ENCODE assay signal across 3 cellular contexts in the genomic region with DNA sequence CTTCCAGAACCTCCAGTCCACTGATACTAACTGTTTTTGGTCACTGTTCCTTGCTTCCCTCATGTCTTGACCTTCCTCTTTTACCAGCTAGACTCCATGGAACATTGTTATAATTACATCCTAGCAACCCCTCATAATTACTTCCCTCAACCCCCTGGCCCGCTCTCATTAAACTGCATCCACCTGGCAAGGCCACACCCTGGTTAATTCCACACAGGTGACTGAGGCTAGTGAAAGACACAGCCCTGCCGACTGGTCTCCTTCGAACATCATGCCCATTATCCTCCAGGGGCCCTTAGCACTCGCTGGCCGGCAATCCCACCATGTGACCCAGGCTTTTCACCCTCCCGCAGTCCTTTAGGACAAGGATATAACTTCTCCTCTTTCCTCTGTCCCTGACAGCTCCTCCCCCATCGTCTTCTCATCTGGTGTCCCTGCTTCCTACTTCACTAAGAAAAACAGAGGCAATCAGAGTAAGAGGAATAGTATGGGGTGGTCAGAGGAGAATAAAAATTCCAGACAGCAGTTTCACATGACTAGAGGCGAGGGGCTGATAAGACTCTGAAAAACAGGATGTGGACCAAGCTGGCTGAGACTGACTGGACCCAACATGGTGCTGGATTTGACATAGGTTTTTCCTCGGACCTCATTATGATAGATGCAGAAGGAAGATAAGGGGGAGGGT.
TF ChIP-seq lines count a peak whose summit lies in the region.

No MANE protein-coding gene starts in this region.

TF ChIP-seq in liver, 16 proteins besides CTCF, POLR2A, EP300 and RAD21:
- TF ChIP-seq SP1 (IDR thresholded peaks at IDR 0.05), result peak; percentile 12
- no peak for TF ChIP-seq FOXA2 (IDR thresholded peaks at IDR 0.05)
- no peak for TF ChIP-seq EGR1 (IDR thresholded peaks at IDR 0.05; ENCODE audit: low read depth in 2 of 2)
- no peak for TF ChIP-seq YY1 (IDR thresholded peaks at IDR 0.05)
- no peak for TF ChIP-seq RXRA (IDR thresholded peaks at IDR 0.05)
- no peak for TF ChIP-seq MAX (IDR thresholded peaks at IDR 0.05)

TF ChIP-seq in HepG2, 621 proteins besides CTCF, POLR2A, EP300 and RAD21:
- TF ChIP-seq REXO4 (CRISPR knock-in tag; IDR thresholded peaks at IDR 0.05; ENCODE audit: borderline replicate concordance) (no peak), PCBP2 (optimal IDR thresholded peaks at IDR 0.05; ENCODE audit: low read depth, low read length, poor library complexity, severe bottlenecking) (no peak), MAFK (conservative IDR thresholded peaks at IDR 0.05 in 1 of 2, IDR thresholded peaks at IDR 0.05 in 1 of 2; ENCODE audit: low read length in 2 of 2) (no peak), GATAD1 (CRISPR knock-in tag; IDR thresholded peaks at IDR 0.05) (no peak), MTF2 (CRISPR knock-in tag; IDR thresholded peaks at IDR 0.05; ENCODE audit: borderline replicate concordance) (no peak), HNRNPUL1 (IDR thresholded peaks at IDR 0.05; ENCODE audit: low read depth, low read length) (no peak), BRCA1 (CRISPR knock-in tag; IDR thresholded peaks at IDR 0.05) (no peak), ZNF230 (CRISPR knock-in tag; IDR thresholded peaks at IDR 0.05) (no peak), SNAI1 (CRISPR knock-in tag; IDR thresholded peaks at IDR 0.05; ENCODE audit: borderline replicate concordance) (no peak), KDM5B (CRISPR knock-in tag; IDR thresholded peaks at IDR 0.05; ENCODE audit: borderline replicate concordance) (no peak), SP2 (CRISPR knock-in tag; IDR thresholded peaks at IDR 0.05) (no peak), AKNA (CRISPR knock-in tag; IDR thresholded peaks at IDR 0.05; ENCODE audit: borderline replicate concordance) (no peak), STAG1 (CRISPR knock-in tag; IDR thresholded peaks at IDR 0.05) (no peak), ZNF292 (CRISPR knock-in tag; IDR thresholded peaks at IDR 0.05; ENCODE audit: borderline replicate concordance, low read depth) (no peak), ZFP1 (CRISPR knock-in tag; IDR thresholded peaks at IDR 0.05) (no peak)
- TF ChIP-seq, protein P1, sequence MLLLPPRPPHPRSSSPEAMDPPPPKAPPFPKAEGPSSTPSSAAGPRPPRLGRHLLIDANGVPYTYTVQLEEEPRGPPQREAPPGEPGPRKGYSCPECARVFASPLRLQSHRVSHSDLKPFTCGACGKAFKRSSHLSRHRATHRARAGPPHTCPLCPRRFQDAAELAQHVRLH (CRISPR knock-in tag; IDR thresholded peaks at IDR 0.05; ENCODE audit: borderline replicate concordance, low read depth), result no peak

TF ChIP-seq in GM12878, 131 proteins besides CTCF, POLR2A, EP300 and RAD21:
- TF ChIP-seq CBX3 (IDR thresholded peaks at IDR 0.05; ENCODE audit: borderline replicate concordance, low read depth), result no peak
- no peak for TF ChIP-seq MEF2B (IDR thresholded peaks at IDR 0.05; ENCODE audit: partially characterized antibody, poor library complexity, severe bottlenecking)
- no peak for TF ChIP-seq NKRF (conservative IDR thresholded peaks at IDR 0.05)
- no peak for TF ChIP-seq BRCA1 (IDR thresholded peaks at IDR 0.05; ENCODE audit: low read depth, low read length)
- TF ChIP-seq SUPT20H (IDR thresholded peaks at IDR 0.05; ENCODE audit: borderline replicate concordance, control insufficient read depth, low read depth, low read length), result no peak
- TF ChIP-seq, protein P2, sequence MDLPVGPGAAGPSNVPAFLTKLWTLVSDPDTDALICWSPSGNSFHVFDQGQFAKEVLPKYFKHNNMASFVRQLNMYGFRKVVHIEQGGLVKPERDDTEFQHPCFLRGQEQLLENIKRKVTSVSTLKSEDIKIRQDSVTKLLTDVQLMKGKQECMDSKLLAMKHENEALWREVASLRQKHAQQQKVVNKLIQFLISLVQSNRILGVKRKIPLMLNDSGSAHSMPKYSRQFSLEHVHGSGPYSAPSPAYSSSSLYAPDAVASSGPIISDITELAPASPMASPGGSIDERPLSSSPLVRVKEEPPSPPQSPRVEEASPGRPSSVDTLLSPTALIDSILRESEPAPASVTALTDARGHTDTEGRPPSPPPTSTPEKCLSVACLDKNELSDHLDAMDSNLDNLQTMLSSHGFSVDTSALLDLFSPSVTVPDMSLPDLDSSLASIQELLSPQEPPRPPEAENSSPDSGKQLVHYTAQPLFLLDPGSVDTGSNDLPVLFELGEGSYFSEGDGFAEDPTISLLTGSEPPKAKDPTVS (IDR thresholded peaks at IDR 0.05; ENCODE audit: low read depth, low read length), result no peak
- TF ChIP-seq, protein P3, sequence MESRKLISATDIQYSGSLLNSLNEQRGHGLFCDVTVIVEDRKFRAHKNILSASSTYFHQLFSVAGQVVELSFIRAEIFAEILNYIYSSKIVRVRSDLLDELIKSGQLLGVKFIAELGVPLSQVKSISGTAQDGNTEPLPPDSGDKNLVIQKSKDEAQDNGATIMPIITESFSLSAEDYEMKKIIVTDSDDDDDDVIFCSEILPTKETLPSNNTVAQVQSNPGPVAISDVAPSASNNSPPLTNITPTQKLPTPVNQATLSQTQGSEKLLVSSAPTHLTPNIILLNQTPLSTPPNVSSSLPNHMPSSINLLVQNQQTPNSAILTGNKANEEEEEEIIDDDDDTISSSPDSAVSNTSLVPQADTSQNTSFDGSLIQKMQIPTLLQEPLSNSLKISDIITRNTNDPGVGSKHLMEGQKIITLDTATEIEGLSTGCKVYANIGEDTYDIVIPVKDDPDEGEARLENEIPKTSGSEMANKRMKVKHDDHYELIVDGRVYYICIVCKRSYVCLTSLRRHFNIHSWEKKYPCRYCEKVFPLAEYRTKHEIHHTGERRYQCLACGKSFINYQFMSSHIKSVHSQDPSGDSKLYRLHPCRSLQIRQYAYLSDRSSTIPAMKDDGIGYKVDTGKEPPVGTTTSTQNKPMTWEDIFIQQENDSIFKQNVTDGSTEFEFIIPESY (IDR thresholded peaks at IDR 0.05), result no peak
- no peak for TF ChIP-seq CHD2 (IDR thresholded peaks at IDR 0.05; ENCODE audit: borderline replicate concordance, low read depth, low read length)
- TF ChIP-seq ZNF592 (IDR thresholded peaks at IDR 0.05), result no peak
- TF ChIP-seq SRF (IDR thresholded peaks at IDR 0.05; ENCODE audit: low read depth in 2 of 2, low read length in 2 of 2), result no peak
